ENCODE assay signal across 19 cellular contexts in genomic region chr18:48125724-48126123, GRCh38.
"Had no signal": no experiment of that assay in that cellular context is flagged by ENCODE, and none has a peak within 500 bp of the region (broad histone marks: within the 10 kb centered on the region; RNA-seq: fewer than 3 reads in every experiment).

No MANE protein-coding gene starts in this region.

- H3K36me3 Mint-ChIP-seq: T-cell had no signal

- H3K9me3 ChIP-seq: colonic mucosa, testis had no signal

- ATAC-seq: left colon, T-cell had no signal

- H3K4me1 Mint-ChIP-seq: central memory CD8-positive, alpha-beta T cell; endodermal cell had no signal

- H3K4me3 ChIP-seq: colonic mucosa, testis had no signal

- H3K36me3 ChIP-seq: brain microvascular endothelial cell, colonic mucosa had no signal

- H3K27ac ChIP-seq: brain microvascular endothelial cell, colonic mucosa, testis had no signal

- H3K27me3 ChIP-seq: brain microvascular endothelial cell, colonic mucosa, testis had no signal

- H3K9me3 Mint-ChIP-seq: activated naive CD4-positive, alpha-beta T cell treated with anti-CD3 and anti-CD28 coated beads for 36 hours; activated T-helper 2 cell treated with anti-CD3 and anti-CD28 coated beads, Interferon-gamma antibody, Interleukin-2, Interleukin-4, amounts not matched to agents 10 μg/mL and 5 μg/mL and 100 μg/mL, durations not matched to agents 14 hours and 24 hours and 36 hours; central memory CD8-positive, alpha-beta T cell; endodermal cell; T-cell had no signal

- H3K27ac Mint-ChIP-seq: activated naive CD4-positive, alpha-beta T cell treated with anti-CD3 and anti-CD28 coated beads for 36 hours; endodermal cell; progenitor cell of endocrine pancreas; T-cell had no signal

- H3K4me1 ChIP-seq: colonic mucosa had no signal

- H3K4me3 Mint-ChIP-seq: activated naive CD4-positive, alpha-beta T cell treated with anti-CD3 and anti-CD28 coated beads for 36 hours; central memory CD8-positive, alpha-beta T cell; endodermal cell; T-cell had no signal

- DNase-seq: activated CD4-positive, alpha-beta T cell treated with anti-CD3 and anti-CD28 coated beads, Interleukin-2, amount 50 U/mL, for 4 hours; activated naive CD4-positive, alpha-beta T cell treated with anti-CD3 and anti-CD28 coated beads for 36 hours; activated T-cell treated with anti-CD3 and anti-CD28 coated beads for 4 hours; anterior cingulate cortex; brain microvascular endothelial cell; colonic mucosa; endodermal cell; foreskin melanocyte; glutamatergic neuron; hippocampal formation; left colon; mammary epithelial cell; stimulated activated CD4-positive, alpha-beta T cell treated with anti-CD3 and anti-CD28 coated beads, Interleukin-2, amount 100 ng/mL, for 24 hours; T-cell; T1000; testis had no signal
